ENCODE assay signal across 1 cellular context in genomic region chr6:100001915-100002388, GRCh38.
TF ChIP-seq lines count a peak whose summit lies in the region.

No MANE protein-coding gene starts in this region.

TF ChIP-seq in HepG2, 621 proteins besides CTCF, POLR2A, EP300 and RAD21 (continued from another document):
- TF ChIP-seq HMGXB4 (CRISPR knock-in tag; IDR thresholded peaks at IDR 0.05; ENCODE audit: borderline replicate concordance in 1 of 2, low read depth in 1 of 2) (0 out of 4 replicates have a peak, but pooled peaks of 1 of the 2 experiments have one; percentile 25), SMC3 (IDR thresholded peaks at IDR 0.05; ENCODE audit: low read length) (peak; percentile 44; the same call in 1 of the 2 replicates), STAG1 (CRISPR knock-in tag; IDR thresholded peaks at IDR 0.05) (peak; percentile 63), NR2C2 (CRISPR knock-in tag; IDR thresholded peaks at IDR 0.05; ENCODE audit: borderline replicate concordance) (no peak), MED8 (CRISPR knock-in tag; IDR thresholded peaks at IDR 0.05; ENCODE audit: insufficient replicate concordance) (no peak), TIGD3 (CRISPR knock-in tag; IDR thresholded peaks at IDR 0.05; ENCODE audit: borderline replicate concordance) (no peak), ZNF572 (CRISPR knock-in tag; IDR thresholded peaks at IDR 0.05) (no peak), CEBPG (CRISPR knock-in tag; IDR thresholded peaks at IDR 0.05) (no peak), RFX5 (IDR thresholded peaks at IDR 0.05; ENCODE audit: low read depth, low read length) (no peak), ESRRA (CRISPR knock-in tag; IDR thresholded peaks at IDR 0.05; ENCODE audit: low read depth) (no peak), ZNF468 (CRISPR knock-in tag; IDR thresholded peaks at IDR 0.05) (no peak), ZNF225 (CRISPR knock-in tag; IDR thresholded peaks at IDR 0.05) (no peak), MEF2D (CRISPR knock-in tag; IDR thresholded peaks at IDR 0.05) (no peak), BCL6 (CRISPR knock-in tag; IDR thresholded peaks at IDR 0.05) (no peak), CREB1 (IDR thresholded peaks at IDR 0.05) (no peak), CREB1 (CRISPR knock-in tag; IDR thresholded peaks at IDR 0.05) (no peak), ZNF646 (CRISPR knock-in tag; IDR thresholded peaks at IDR 0.05) (no peak), ZNF644 (CRISPR knock-in tag; IDR thresholded peaks at IDR 0.05; ENCODE audit: low read depth) (no peak), ZFP36L1 (CRISPR knock-in tag; IDR thresholded peaks at IDR 0.05) (no peak), FOXK1 (CRISPR knock-in tag; IDR thresholded peaks at IDR 0.05; ENCODE audit: borderline replicate concordance, low read depth) (no peak)
